22 cellular contexts compared by ENCODE assay signal in genomic region chr10:132479024-132479602, GRCh38. TPM values are rescaled to one million over a fixed set of nuclear protein-coding genes. Genes with fewer than 3 reads are reported as not detected.
DNase-seq lines count a peak whose midpoint lies in the region; ATAC-seq and TF ChIP-seq lines count a peak whose summit lies in the region.
"Had no signal": no experiment of that assay in that cellular context is flagged by ENCODE, and none has a peak within 500 bp of the region (broad histone marks: within the 10 kb centered on the region; RNA-seq: fewer than 3 reads in every experiment).

No MANE protein-coding gene starts in this region.

- no peak overlapping the region for H3K4ac ChIP-seq in mesendoderm (ENCODE audit: low read depth, low read length)

- H3K4me1 Mint-ChIP-seq in Calu3 (ENCODE audit: low read depth, unreplicated experiment), result peaks cover 19% of the 10 kb centered on the region
- H3K4me1 Mint-ChIP-seq: CD4-positive, CD25-positive, alpha-beta regulatory T cell had no signal

- no peak overlapping the region for H2AK5ac ChIP-seq in mesendoderm (ENCODE audit: low read length)

- H3K4me3 ChIP-seq in heart left ventricle (no peak overlapping the region), mesendoderm (ENCODE audit: low read length) (no peak overlapping the region), upper lobe of right lung (no peak overlapping the region)

- H3K27me3 ChIP-seq in heart left ventricle (no peaks in the 10 kb centered on the region), mesendoderm (ENCODE audit: insufficient read depth, low read length, poor library complexity) (no peaks in the 10 kb centered on the region), upper lobe of right lung (no peaks in the 10 kb centered on the region)

- H3K79me1 ChIP-seq in mesendoderm (ENCODE audit: low read length), result no peaks in the 10 kb centered on the region

- H2BK5ac ChIP-seq in mesendoderm (ENCODE audit: low read length), result no peak overlapping the region

- H3K27ac ChIP-seq in heart left ventricle (no peak overlapping the region), mesendoderm (ENCODE audit: low read depth, low read length) (no peak overlapping the region), upper lobe of right lung (no peak overlapping the region)

- H3K36me3 ChIP-seq in heart left ventricle, result no peaks in the 10 kb centered on the region
- no peaks in the 10 kb centered on the region for H3K36me3 ChIP-seq in mesendoderm (ENCODE audit: control insufficient read depth, insufficient read depth, low read length)
- H3K36me3 ChIP-seq in upper lobe of right lung, result no peaks in the 10 kb centered on the region

- intact Hi-C loops in heart left ventricle (cut with DNase I), result no loop called here
- intact Hi-C loops in left ventricle myocardium superior (cut with micrococcal nuclease), result no loop called here
- intact Hi-C loops in upper lobe of right lung (cut with DNase I), result no loop called here
- intact Hi-C loops in Calu3 (cut with micrococcal nuclease; ENCODE audit: unreplicated experiment), result no loop called here

- WGBS in heart left ventricle, 4 donors, result 91 to 99% (median 93%) methylated on average over 14 of the region's 14 CpGs
- no CpG with 5 or more reads among the region's 14 CpGs for WGBS in mesendoderm (ENCODE audit: extremely low coverage, insufficient coverage, low lambda C conversion rate)

- H3K36me3 Mint-ChIP-seq in Calu3 (ENCODE audit: insufficient read depth, unreplicated experiment), result no peaks in the 10 kb centered on the region
- H3K36me3 Mint-ChIP-seq: CD4-positive, CD25-positive, alpha-beta regulatory T cell had no signal

- CTCF ChIA-PET in Calu3 (lab: Charles Lee), result no interaction called here

- H2BK15ac ChIP-seq in mesendoderm (replicated peaks; ENCODE audit: low read depth), result no peak overlapping the region

- no peak overlapping the region for H3K18ac ChIP-seq in mesendoderm (ENCODE audit: low read length)

- H3K27ac Mint-ChIP-seq in Calu3 (ENCODE audit: unreplicated experiment), result no peak overlapping the region
- H3K27ac Mint-ChIP-seq: CD4-positive, CD25-positive, alpha-beta regulatory T cell had no signal

- no peak overlapping the region for H3K9ac ChIP-seq in mesendoderm (ENCODE audit: low read length)
- H3K9ac ChIP-seq: SK-N-SH had no signal

- TF ChIP-seq CTCF in heart left ventricle (IDR thresholded peaks at IDR 0.05), result no peak
- no peak for TF ChIP-seq CTCF in upper lobe of right lung (IDR thresholded peaks at IDR 0.05)
- TF ChIP-seq CTCF in Calu3 (IDR thresholded peaks at IDR 0.05; ENCODE audit: unreplicated experiment), result no peak

- no peak overlapping the region for H4K8ac ChIP-seq in mesendoderm (ENCODE audit: low read depth, low read length)

- H3K4me3 Mint-ChIP-seq in Calu3 (ENCODE audit: low read depth, unreplicated experiment), result no peak overlapping the region
- H3K4me3 Mint-ChIP-seq: CD4-positive, CD25-positive, alpha-beta regulatory T cell had no signal

- DNase-seq in heart left ventricle, result peak in 3 of 5 donors; percentile 10 to 44 (median 10)
- DNase-seq in left ventricle myocardium superior, result no peak
- DNase-seq in M059J (ENCODE audit: low read depth), result peak; percentile 15
- peak; percentile 18 for DNase-seq in mesendoderm
- DNase-seq in upper lobe of right lung, result peak; percentile 40
- DNase-seq in Calu3, result no peak
- DNase-seq in SKM-1 (lab: John Stamatoyannopoulos, UW; ENCODE audit: unreplicated experiment), result no peak
- DNase-seq in SKM-1 treated with dmso at 0.1 percent for 144 hours (lab: John Stamatoyannopoulos, UW; ENCODE audit: unreplicated experiment), result no peak
- DNase-seq: AML-193; Caco-2; CD4-positive, CD25-positive, alpha-beta regulatory T cell; DMS79; GOT3; KG1; NCI-H1105; NCI-H1694 treated with DMSO at 0.1 percent for 48 hours; NCI-H2107; NCI-H2227 treated with DMSO at 0.1 percent for 48 hours; NCI-H524; SHP77; SK-N-SH had no signal

- no peak overlapping the region for H3K23ac ChIP-seq in mesendoderm (ENCODE audit: low read length)

- H3K9me3 ChIP-seq in heart left ventricle (no peaks in the 10 kb centered on the region), upper lobe of right lung (no peaks in the 10 kb centered on the region)
- H3K9me3 ChIP-seq: Caco-2, SK-N-SH had no signal

- H2BK120ac ChIP-seq in mesendoderm (ENCODE audit: low read depth, low read length), result no peak overlapping the region

- H3K4me1 ChIP-seq in heart left ventricle (peaks cover 0 to 7% (median 0%) of the 10 kb centered on the region in 12 donors), mesendoderm (ENCODE audit: control insufficient read depth, low read depth, low read length) (no peaks in the 10 kb centered on the region), upper lobe of right lung (peaks cover 12% of the 10 kb centered on the region)

- ATAC-seq in heart left ventricle (no peak), left ventricle myocardium superior (no peak), upper lobe of right lung (no peak)
- ATAC-seq: Panc1 had no signal

- H3K4me2 ChIP-seq in mesendoderm (ENCODE audit: low read length), result no peak overlapping the region
- H3K4me2 ChIP-seq: SK-N-SH had no signal

- TF ChIP-seq POLR2A in heart left ventricle (IDR thresholded peaks at IDR 0.05), result no peak

- BruUV-seq in Calu3 (replicated peaks; lab: Mats Ljungman, UMichigan), result no TSS peak

- H3K79me2 ChIP-seq in mesendoderm (ENCODE audit: control insufficient read depth, insufficient read depth, low read length), result no peaks in the 10 kb centered on the region

- peaks cover 49% of the 10 kb centered on the region for H3K27me3 Mint-ChIP-seq in Calu3 (ENCODE audit: unreplicated experiment)

- H3K56ac ChIP-seq in mesendoderm (ENCODE audit: low read length), result no peak overlapping the region

- no peaks in the 10 kb centered on the region for H3K9me3 Mint-ChIP-seq in Calu3 (ENCODE audit: low read depth, unreplicated experiment)
- H3K9me3 Mint-ChIP-seq: CD4-positive, CD25-positive, alpha-beta regulatory T cell had no signal

- no peak overlapping the region for H4K5ac ChIP-seq in mesendoderm (ENCODE audit: low read length)

RNA-seq across cellular contexts. Expression of gene INPP5A, which starts 58.5 kb away (rescaled TPM):
- total RNA-seq in heart left ventricle (100 to 1,000 TPM in 6 of 9 donors, 10 to 100 TPM in 3; 78.1 to 179 (median 113) TPM), left ventricle myocardium superior (108 TPM), upper lobe of right lung (38.3 TPM), Calu3 (2022) (16.5 and 16.6 TPM in 2 replicates)
- 10 to 100 TPM; 38.6 to 60.1 TPM for polyA plus RNA-seq in heart left ventricle
- total RNA-seq in M059J (2014; rRNA removed; shearing (Covaris generic)), result 13.0 and 15.3 TPM in 2 replicates
- 17.5 TPM for polyA plus RNA-seq in mesendoderm (2013, experiment 1 of 2)
- 18.1 TPM for polyA plus RNA-seq in mesendoderm (2013, experiment 2 of 2)

Comparison
In these comparisons a context has a peak if more than half of its experiments do, and no peak if none do; other contexts are left out.
1. DNase-seq: peak in heart left ventricle (3 of 5), M059J (single experiment), mesendoderm (single experiment) and upper lobe of right lung (single experiment); none in left ventricle myocardium superior (single experiment), Calu3 (single experiment), SKM-1 (single experiment) and SKM-1 treated with dmso at 0.1 percent for 144 hours (single experiment).